7 cellular contexts compared by ENCODE assay signal in the genomic region with DNA sequence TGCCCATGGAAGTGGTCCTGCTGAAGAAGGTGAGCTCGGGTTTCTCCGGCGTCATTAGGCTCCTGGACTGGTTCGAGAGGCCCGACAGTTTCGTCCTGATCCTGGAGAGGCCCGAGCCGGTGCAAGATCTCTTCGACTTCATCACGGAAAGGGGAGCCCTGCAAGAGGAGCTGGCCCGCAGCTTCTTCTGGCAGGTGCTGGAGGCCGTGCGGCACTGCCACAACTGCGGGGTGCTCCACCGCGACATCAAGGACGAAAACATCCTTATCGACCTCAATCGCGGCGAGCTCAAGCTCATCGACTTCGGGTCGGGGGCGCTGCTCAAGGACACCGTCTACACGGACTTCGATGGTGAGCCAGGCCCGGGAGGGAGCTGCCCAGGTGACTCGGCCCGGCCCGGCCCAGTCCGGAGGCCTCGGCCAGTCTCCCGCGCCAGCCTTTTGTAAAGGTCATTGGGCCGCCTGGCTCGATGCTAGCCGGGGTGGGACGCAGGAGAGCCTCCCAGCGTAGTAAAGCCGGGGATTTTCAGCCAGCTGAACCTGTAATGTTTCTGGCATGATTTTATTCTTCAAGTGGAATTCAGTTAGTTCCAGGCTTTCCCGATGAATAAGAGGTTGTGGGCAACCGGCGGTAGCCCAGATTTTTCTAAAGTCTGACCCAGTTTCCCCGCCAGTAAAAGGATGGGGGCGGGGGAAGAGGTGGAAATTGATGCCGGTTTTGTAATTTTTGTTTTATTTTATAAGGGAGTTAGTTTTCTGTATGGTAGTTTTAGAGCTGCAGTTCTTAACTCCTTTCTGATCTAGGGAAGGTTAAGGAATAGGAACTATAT. TPM values are rescaled to one million over a fixed set of nuclear protein-coding genes. Genes with fewer than 3 reads are reported as not detected.
A peak's percentile ranks its signal among the peaks of the same experiment; 100 is the strongest.
DNase-seq lines count a peak whose midpoint lies in the region; ATAC-seq and TF ChIP-seq lines count a peak whose summit lies in the region.

No MANE protein-coding gene starts in this region.

- in situ Hi-C loops in GM13976 (cut with MboI; ENCODE audit: low sequenced_read_pairs, unreplicated experiment) = loop anchor here (5.0 kb wide), 1 partner anchor 119 kb away; no protein-coding TSS in a partner anchor

- H3K36me3 ChIP-seq in OCI-LY3 (replicated peaks; ENCODE audit: low read depth, low read length) = peaks cover 57% of the 10 kb centered on the region

- peaks cover 14% of the 10 kb centered on the region for H3K36me3 Mint-ChIP-seq in progenitor cell of endocrine pancreas (ENCODE audit: insufficient read depth)

- H3K4me3 ChIP-seq in OCI-LY3 (ENCODE audit: low read length) = peak overlapping the region; percentile 89

- no peak overlapping the region for H2AFZ ChIP-seq in OCI-LY3 (ENCODE audit: low read depth, low read length)

- peaks cover 26% of the 10 kb centered on the region for H3K4me1 Mint-ChIP-seq in progenitor cell of endocrine pancreas (ENCODE audit: low read depth)

- H3K9me3 ChIP-seq in OCI-LY3 (ENCODE audit: insufficient read depth, low read length) = no peaks in the 10 kb centered on the region

- no peaks in the 10 kb centered on the region for H3K9me3 Mint-ChIP-seq in progenitor cell of endocrine pancreas (ENCODE audit: low read depth)

- DNase-seq in GM13976 (ENCODE audit: low spot score) = peak; percentile 33
- DNase-seq in left ventricle myocardium superior = peak; percentile 72
- peak; percentile 23 for DNase-seq in progenitor cell of endocrine pancreas (ENCODE audit: low spot score, unreplicated experiment)

- H4K20me1 ChIP-seq in OCI-LY3 (ENCODE audit: insufficient read depth, low read length) = peaks cover 39% of the 10 kb centered on the region

- TF ChIP-seq CTCF in GM13976 (IDR thresholded peaks at IDR 0.05; ENCODE audit: borderline replicate concordance, control extremely low read depth, extremely low read depth, insufficient read depth, missing control alignments) (no peak), OCI-LY3 (IDR thresholded peaks at IDR 0.05; ENCODE audit: low read depth, low read length) (no peak), progenitor cell of endocrine pancreas (IDR thresholded peaks at IDR 0.05; ENCODE audit: unreplicated experiment) (no peak)

- peaks cover 77% of the 10 kb centered on the region for H3K79me2 ChIP-seq in OCI-LY3 (ENCODE audit: low read length)

- 1% methylated on average over 47 to 48 of the region's 48 CpGs for WGBS in adipose tissue, 3 donors

- H3K4me1 ChIP-seq in OCI-LY3 (ENCODE audit: low read length) = peaks cover 54% of the 10 kb centered on the region

- ATAC-seq in left ventricle myocardium superior (peak; percentile 15), GM18858 (IDR thresholded peaks at IDR 0.05; ENCODE audit: unreplicated experiment) (no peak), HG02938 (IDR thresholded peaks at IDR 0.05; ENCODE audit: unreplicated experiment) (no peak)

- peak overlapping the region; percentile 100 for H3K9ac ChIP-seq in OCI-LY3 (ENCODE audit: low read length)

- peak overlapping the region; percentile 90 for H3K27ac Mint-ChIP-seq in progenitor cell of endocrine pancreas

- intact Hi-C loops in left ventricle myocardium superior (cut with micrococcal nuclease) = loop anchor here (5.0 kb wide), 1 partner anchor 114 kb away; no protein-coding TSS in a partner anchor

- peak overlapping the region; percentile 95 for H3K27ac ChIP-seq in OCI-LY3 (ENCODE audit: low read length)
- H3K27ac ChIP-seq in adipose tissue (ENCODE audit: low read depth, low read length) = peak overlapping the region; percentile 84

- H3K4me2 ChIP-seq in OCI-LY3 (ENCODE audit: low read length) = peak overlapping the region; percentile 95

- peaks cover 14% of the 10 kb centered on the region for H3K27me3 Mint-ChIP-seq in progenitor cell of endocrine pancreas

- H3K27me3 ChIP-seq in OCI-LY3 (ENCODE audit: low read depth, low read length) = no peaks in the 10 kb centered on the region

- H3K4me3 Mint-ChIP-seq in progenitor cell of endocrine pancreas (ENCODE audit: low read depth) = peak overlapping the region; percentile 90

RNA-seq across cellular contexts. Expression of a gene that starts 1.4 kb away (rescaled TPM):
- polyA plus RNA-seq in adipose tissue = 100 to 1,000 TPM in 2 of 3 donors, 10 to 100 TPM in 1; 24.7 to 417 (median 201) TPM
- 35.0 TPM for total RNA-seq in left ventricle myocardium superior
- 19.5 and 19.7 TPM in 2 replicates for total RNA-seq in progenitor cell of endocrine pancreas
